In the genomic region with DNA sequence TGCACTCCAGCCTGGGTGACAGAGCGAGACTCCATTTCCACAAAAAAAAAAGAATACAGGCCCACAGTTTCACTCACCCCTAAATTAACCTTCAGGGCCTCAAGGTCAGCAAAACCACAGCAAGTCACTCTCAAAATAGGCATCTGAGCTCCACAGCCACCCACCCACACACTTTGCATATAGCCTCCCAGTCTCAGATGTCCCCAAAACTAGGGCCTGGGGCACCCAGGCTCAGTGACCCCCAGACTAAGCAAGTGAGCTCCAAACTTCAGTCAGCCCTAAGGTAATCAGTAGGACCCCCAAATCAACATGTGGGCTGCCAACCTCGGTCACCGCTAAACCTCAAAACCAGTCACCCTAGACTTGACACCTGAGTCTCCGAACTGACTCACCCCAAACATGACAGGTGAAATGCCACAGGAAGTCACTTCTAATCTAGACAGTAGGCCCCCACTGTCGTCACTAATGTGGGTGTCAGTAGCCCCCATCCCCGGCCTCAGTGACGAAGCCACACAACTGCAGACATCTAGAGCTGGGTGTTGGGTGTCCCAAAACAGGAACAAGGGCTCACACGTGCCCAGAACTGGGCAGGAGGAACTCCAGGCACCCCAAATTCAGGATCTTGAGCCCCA, we compare ENCODE assay signal across 9 cellular contexts.
DNase-seq lines count a peak whose midpoint lies in the region; ATAC-seq lines count a peak whose summit lies in the region.
"Had no signal": no experiment of that assay in that cellular context is flagged by ENCODE, and none has a peak within 500 bp of the region (broad histone marks: within the 10 kb centered on the region; RNA-seq: fewer than 3 reads in every experiment).

No MANE protein-coding gene starts in this region.

- DNase-seq in activated T-cell treated with anti-CD3 and anti-CD28 coated beads for 24 hours (ENCODE audit: low read depth) (peak; percentile 86), NCI-H2029 treated with DMSO at 0.1 percent for 48 hours (lab: John Stamatoyannopoulos, UW) (no peak), NCI-H2171 (lab: John Stamatoyannopoulos, UW) (no peak), COLO829 (ENCODE audit: low spot score) (no peak), GF-D8 (lab: John Stamatoyannopoulos, UW) (no peak)
- DNase-seq in stimulated activated CD4-positive, alpha-beta T cell treated with anti-CD3 and anti-CD28 coated beads, Interleukin-15, amount 100 ng/mL, for 24 hours, result peak; percentile 94

- ATAC-seq in GM19397 (IDR thresholded peaks at IDR 0.05; ENCODE audit: unreplicated experiment) (peak; percentile 78), HG03439 (IDR thresholded peaks at IDR 0.05; ENCODE audit: unreplicated experiment) (peak; percentile 82)
- ATAC-seq: Panc1 had no signal

Comparison
In these comparisons a context has a peak if more than half of its experiments do, and no peak if none do; other contexts are left out.
1. DNase-seq: peak in activated T-cell treated with anti-CD3 and anti-CD28 coated beads for 24 hours (single experiment) and stimulated activated CD4-positive, alpha-beta T cell treated with anti-CD3 and anti-CD28 coated beads, Interleukin-15, amount 100 ng/mL, for 24 hours (single experiment); none in NCI-H2029 treated with DMSO at 0.1 percent for 48 hours (single experiment), NCI-H2171 (single experiment), COLO829 (single experiment) and GF-D8 (single experiment).